12 cellular contexts compared by ENCODE assay signal in the genomic region with DNA sequence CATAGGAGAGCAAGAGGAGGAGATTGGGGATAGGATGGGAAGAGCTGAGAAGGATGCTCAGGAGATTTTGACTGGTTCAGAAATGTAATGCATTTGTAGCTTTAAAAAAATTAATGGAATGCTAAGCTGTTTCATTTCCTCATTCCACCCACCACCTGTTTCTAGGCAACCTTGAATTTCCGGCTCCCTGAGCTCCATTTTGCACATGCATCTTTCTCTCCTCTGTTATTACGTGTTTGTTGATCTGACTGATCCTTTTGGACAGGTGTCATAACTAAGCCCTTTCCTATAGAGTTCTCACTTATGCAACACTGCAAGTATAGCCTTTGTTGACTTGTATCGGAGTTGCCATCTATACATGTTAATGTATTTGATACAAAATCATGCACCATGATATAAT. TPM values are rescaled to one million over a fixed set of nuclear protein-coding genes. Genes with fewer than 3 reads are reported as not detected.
A peak's percentile ranks its signal among the peaks of the same experiment; 100 is the strongest.
DNase-seq lines count a peak whose midpoint lies in the region; ATAC-seq and TF ChIP-seq lines count a peak whose summit lies in the region.
"Had no signal": no experiment of that assay in that cellular context is flagged by ENCODE, and none has a peak within 500 bp of the region (broad histone marks: within the 10 kb centered on the region; RNA-seq: fewer than 3 reads in every experiment).

No MANE protein-coding gene starts in this region.

- no peak overlapping the region for H3K18ac ChIP-seq in mesenchymal stem cell (ENCODE audit: low read depth in 1 of 2, low read length in 2 of 2)

- no peak overlapping the region for H3K27ac Mint-ChIP-seq in GM23338
- no peak overlapping the region for H3K27ac Mint-ChIP-seq in activated CD4-positive, alpha-beta T cell treated with anti-CD3 and anti-CD28 coated beads for 36 hours

- H3K36me3 Mint-ChIP-seq in GM23338 (ENCODE audit: low read depth): peaks cover 34% of the 10 kb centered on the region
- H3K36me3 Mint-ChIP-seq in activated CD4-positive, alpha-beta T cell treated with anti-CD3 and anti-CD28 coated beads for 36 hours (ENCODE audit: low read depth): no peaks in the 10 kb centered on the region

- no peak for TF ChIP-seq CTCF in GM12864 (IDR thresholded peaks at IDR 0.05; ENCODE audit: low read depth, low read length, missing control alignments)
- no peak for TF ChIP-seq CTCF in spleen (IDR thresholded peaks at IDR 0.05 in 8 of 11, conservative IDR thresholded peaks at IDR 0.05 in 3 of 11)
- no peak for TF ChIP-seq CTCF in GM23338 (conservative IDR thresholded peaks at IDR 0.05; ENCODE audit: low read depth in 2 of 2)

- DNase-seq in GM12864 (ENCODE audit: low read depth) (peak; percentile 7), SW480 (ENCODE audit: low spot score) (peak; percentile 23), mesenchymal stem cell (no peak), spleen (no peak), GM23338 (ENCODE audit: low spot score) (no peak), cortex of kidney (lab: John Stamatoyannopoulos, UW) (no peak)
- no peak for DNase-seq in activated CD4-positive, alpha-beta T cell treated with anti-CD3 and anti-CD28 coated beads for 36 hours
- DNase-seq: activated T-cell treated with anti-CD3 and anti-CD28 coated beads, Interleukin-2, amount 50 U/mL, for 4 hours; DMS79 had no signal

- peak; percentile 67 for ATAC-seq in HG03103 (IDR thresholded peaks at IDR 0.05; ENCODE audit: low read depth, unreplicated experiment)
- ATAC-seq in GM23338: no peak
- no peak for ATAC-seq in activated CD4-positive, alpha-beta T cell treated with anti-CD3 and anti-CD28 coated beads for 36 hours
- ATAC-seq: activated T-cell treated with anti-CD3 and anti-CD28 coated beads, Interleukin-2, amount 50 U/mL, for 4 hours had no signal

- no peak overlapping the region for H4K8ac ChIP-seq in mesenchymal stem cell (ENCODE audit: low read length)

- TF ChIP-seq POLR2A in spleen (IDR thresholded peaks at IDR 0.05): no peak

- H3K4me1 ChIP-seq in mesenchymal stem cell (ENCODE audit: control insufficient read depth, insufficient read depth, low read depth, low read length): peaks cover 1% of the 10 kb centered on the region
- H3K4me1 ChIP-seq in spleen: peaks cover 0 to 7% (median 5%) of the 10 kb centered on the region in 6 donors
- peaks cover 17% of the 10 kb centered on the region for H3K4me1 ChIP-seq in GM23338 (ENCODE audit: insufficient read depth)

- intact Hi-C loops in spleen (cut with DNase I; ENCODE audit: low total_unique reads): no loop called here
- intact Hi-C loops in activated CD4-positive, alpha-beta T cell treated with anti-CD3 and anti-CD28 coated beads for 36 hours (cut with DNase I, micrococcal nuclease): no loop called here

- H3K79me1 ChIP-seq in mesenchymal stem cell (replicated peaks; ENCODE audit: low read length, poor library complexity, severe bottlenecking): no peaks in the 10 kb centered on the region

- no peak overlapping the region for H3K9ac ChIP-seq in mesenchymal stem cell (ENCODE audit: low read length)

- H3K9me3 Mint-ChIP-seq in GM23338: peaks cover 38% of the 10 kb centered on the region
- H3K9me3 Mint-ChIP-seq in activated CD4-positive, alpha-beta T cell treated with anti-CD3 and anti-CD28 coated beads for 36 hours (ENCODE audit: low read depth): no peaks in the 10 kb centered on the region

- H3K79me2 ChIP-seq in GM23338 (replicated peaks; ENCODE audit: insufficient read depth): no peaks in the 10 kb centered on the region

- H3K27me3 ChIP-seq in mesenchymal stem cell (ENCODE audit: control insufficient read depth in 1 of 2, insufficient read depth in 1 of 2, low read length in 2 of 2): no peaks in the 10 kb centered on the region
- no peaks in the 10 kb centered on the region for H3K27me3 ChIP-seq in spleen (replicated peaks in 1 of 7)
- H3K27me3 ChIP-seq in GM23338 (ENCODE audit: insufficient read depth): no peaks in the 10 kb centered on the region

- no peaks in the 10 kb centered on the region; the same call in 1 of the 2 replicates for H3K9me2 ChIP-seq in GM23338 (ENCODE audit: insufficient read depth)

- no peak overlapping the region for H3K4me2 ChIP-seq in mesenchymal stem cell (ENCODE audit: low read length, poor library complexity, severe bottlenecking)
- H3K4me2 ChIP-seq in GM23338: no peak overlapping the region

- no peak overlapping the region for H2AFZ ChIP-seq in mesenchymal stem cell (ENCODE audit: low read depth, low read length)
- H2AFZ ChIP-seq in GM23338: no peak overlapping the region

- POLR2A ChIA-PET in activated CD4-positive, alpha-beta T cell treated with anti-CD3 and anti-CD28 coated beads for 36 hours (lab: Charles Lee): no interaction called here

- no peak overlapping the region for H3K4ac ChIP-seq in mesenchymal stem cell (ENCODE audit: low read depth in 1 of 2, low read length in 2 of 2)

- H2BK120ac ChIP-seq in mesenchymal stem cell (ENCODE audit: low read depth, low read length): no peak overlapping the region

- no peaks in the 10 kb centered on the region for H4K20me1 ChIP-seq in GM23338 (replicated peaks; ENCODE audit: insufficient read depth)

- H3K14ac ChIP-seq in mesenchymal stem cell (ENCODE audit: low read length in 2 of 2): no peak overlapping the region

- no peaks in the 10 kb centered on the region; the same call in 1 of the 2 replicates for H3F3A ChIP-seq in GM23338 (replicated peaks; ENCODE audit: low read depth)

- no peak overlapping the region for H2AK5ac ChIP-seq in mesenchymal stem cell (ENCODE audit: low read length, severe bottlenecking)

- H2BK5ac ChIP-seq in mesenchymal stem cell (ENCODE audit: low read depth, low read length, poor library complexity, severe bottlenecking): peak overlapping the region; percentile 58

- peaks cover 3% of the 10 kb centered on the region for H3K27me3 Mint-ChIP-seq in GM23338 (ENCODE audit: insufficient read depth, low read depth, poor library complexity)
- peaks cover 2% of the 10 kb centered on the region for H3K27me3 Mint-ChIP-seq in activated CD4-positive, alpha-beta T cell treated with anti-CD3 and anti-CD28 coated beads for 36 hours

- H3K27ac ChIP-seq in mesenchymal stem cell (ENCODE audit: low read length, poor library complexity, severe bottlenecking) (peak overlapping the region; percentile 16), spleen (no peak overlapping the region), GM23338 (ENCODE audit: low read depth) (no peak overlapping the region)

- no peak overlapping the region for H4K91ac ChIP-seq in mesenchymal stem cell (ENCODE audit: low read length)

- H3K4me1 Mint-ChIP-seq in GM23338: peaks cover 36% of the 10 kb centered on the region
- no peaks in the 10 kb centered on the region for H3K4me1 Mint-ChIP-seq in activated CD4-positive, alpha-beta T cell treated with anti-CD3 and anti-CD28 coated beads for 36 hours

- H3K9me3 ChIP-seq in mesenchymal stem cell (ENCODE audit: control insufficient read depth, low read length) (no peaks in the 10 kb centered on the region), spleen (peaks cover 0 to 7% (median 0%) of the 10 kb centered on the region in 8 donors)

- WGBS in mesenchymal stem cell: 78% methylated on average over 2 of the region's 3 CpGs
- 70 to 88% (median 81%) methylated on average over 3 of the region's 3 CpGs for WGBS in spleen, 5 donors

- H3K36me3 ChIP-seq in mesenchymal stem cell (ENCODE audit: control insufficient read depth in 1 of 2, insufficient read depth in 2 of 2, low read depth in 1 of 2, low read length in 2 of 2) (no peaks in the 10 kb centered on the region), spleen (no peaks in the 10 kb centered on the region), GM23338 (ENCODE audit: insufficient read depth) (peaks cover 6% of the 10 kb centered on the region; the same call in 1 of the 2 replicates)

- H2BK12ac ChIP-seq in mesenchymal stem cell (ENCODE audit: low read length in 2 of 2): no peak overlapping the region

- no peak overlapping the region for H2BK15ac ChIP-seq in mesenchymal stem cell (ENCODE audit: low read depth, poor library complexity, severe bottlenecking)

- no peak overlapping the region for H3K23ac ChIP-seq in mesenchymal stem cell (ENCODE audit: low read length in 2 of 2)

- no peak overlapping the region for H3K4me3 Mint-ChIP-seq in GM23338
- H3K4me3 Mint-ChIP-seq in activated CD4-positive, alpha-beta T cell treated with anti-CD3 and anti-CD28 coated beads for 36 hours: no peak overlapping the region
- H3K4me3 Mint-ChIP-seq: activated T-cell treated with anti-CD3 and anti-CD28 coated beads, Interleukin-2, amount 50 U/mL, for 4 hours had no signal

- H3K4me3 ChIP-seq in GM12864 (ENCODE audit: low read depth, low read length) (no peak overlapping the region), mesenchymal stem cell (ENCODE audit: insufficient read depth in 1 of 2, low read depth in 1 of 2, low read length in 2 of 2) (no peak overlapping the region), spleen (no peak overlapping the region), GM23338 (no peak overlapping the region)

- CTCF ChIA-PET in activated CD4-positive, alpha-beta T cell treated with anti-CD3 and anti-CD28 coated beads for 36 hours (lab: Charles Lee): interaction anchor here (0.6 to 2.5 kb wide), 6 partner anchors 14 to 280 kb away, joined by 3 to 10 read pairs (median 3); no protein-coding TSS in a partner anchor

TF ChIP-seq in GM23338, 12 proteins besides CTCF, POLR2A, EP300 and RAD21 (continues in another document):
- TF ChIP-seq STAT1 (IDR thresholded peaks at IDR 0.05; ENCODE audit: unreplicated experiment) (no peak), CREB1 (CRISPR knock-in tag; IDR thresholded peaks at IDR 0.05; ENCODE audit: low read depth) (no peak), POLR2AphosphoS5 (IDR thresholded peaks at IDR 0.05; ENCODE audit: low read depth) (no peak), NANOG (IDR thresholded peaks at IDR 0.05; ENCODE audit: borderline replicate concordance) (no peak)

RNA-seq across cellular contexts. Expression of a gene that starts 4.3 kb away (rescaled TPM):
- not detected for polyA plus RNA-seq in mesenchymal stem cell (2013, experiment 1 of 2)
- polyA plus RNA-seq in mesenchymal stem cell (2013, experiment 2 of 2): not detected
- total RNA-seq in spleen: not detected
- polyA plus RNA-seq in spleen (not detected), GM23338 (2016; fragmentation: Nextera tagmentation; extraction: Ambion mirVana) (not detected in 2 replicates)
- not detected in 2 replicates for total RNA-seq in GM23338 (2014; rRNA removed; shearing (Covaris generic))
- total RNA-seq in activated CD4-positive, alpha-beta T cell treated with anti-CD3 and anti-CD28 coated beads for 36 hours: not detected
- total RNA-seq: activated T-cell treated with anti-CD3 and anti-CD28 coated beads, Interleukin-2, amount 50 U/mL, for 4 hours; chondrocyte; T-helper 2 cell treated with Interferon-gamma antibody and Interleukin-4, amounts not matched to agents 100 ng/mL and 5 ng/mL, for 36 hours had no signal

RNA-seq across cellular contexts. Expression of a gene that starts 40.1 kb away (rescaled TPM):
- 0.07 TPM for polyA plus RNA-seq in mesenchymal stem cell (2013, experiment 1 of 2)
- polyA plus RNA-seq in mesenchymal stem cell (2013, experiment 2 of 2): 0.03 TPM
- total RNA-seq in spleen: not detected
- polyA plus RNA-seq in spleen (not detected), GM23338 (2016; fragmentation: Nextera tagmentation; extraction: Ambion mirVana) (12.6 and 13.0 TPM in 2 replicates)
- 6.8 and 8.2 TPM in 2 replicates for total RNA-seq in GM23338 (2014; rRNA removed; shearing (Covaris generic))
- total RNA-seq in activated CD4-positive, alpha-beta T cell treated with anti-CD3 and anti-CD28 coated beads for 36 hours: 1 to 10 TPM; 3.2 to 3.5 TPM
- total RNA-seq: chondrocyte had no signal

RNA-seq across cellular contexts. Expression of a gene that starts 47.3 kb away (rescaled TPM):
- polyA plus RNA-seq in mesenchymal stem cell (2013, experiment 1 of 2): 1.0 TPM
- polyA plus RNA-seq in mesenchymal stem cell (2013, experiment 2 of 2): 1.4 TPM
- total RNA-seq in spleen: 1 to 10 TPM in 5 of 7 donors, under 1 TPM in 2; 0.74 to 3.9 (median 1.5) TPM
- under 1 TPM; 0.26 to 0.55 (median 0.33) TPM for polyA plus RNA-seq in spleen
- 14.1 and 16.6 TPM in 2 replicates for total RNA-seq in GM23338 (2014; rRNA removed; shearing (Covaris generic))
- polyA plus RNA-seq in GM23338 (2016; fragmentation: Nextera tagmentation; extraction: Ambion mirVana): 7.9 and 8.1 TPM in 2 replicates
- total RNA-seq in activated CD4-positive, alpha-beta T cell treated with anti-CD3 and anti-CD28 coated beads for 36 hours: 1 to 10 TPM; 8.7 to 9.3 TPM

Comparison
In these comparisons a context has a peak if more than half of its experiments do, and no peak if none do; other contexts are left out.
1. DNase-seq: peak in GM12864 (single experiment) and SW480 (single experiment); none in mesenchymal stem cell (single experiment), spleen (single experiment), GM23338 (single experiment), activated CD4-positive, alpha-beta T cell treated with anti-CD3 and anti-CD28 coated beads for 36 hours (single experiment) and cortex of kidney (single experiment).